Comparison of ENCODE assay signal across 21 cellular contexts in genomic region chr10:77085344-77085743, GRCh38.
"Had no signal": no experiment of that assay in that cellular context is flagged by ENCODE, and none has a peak within 500 bp of the region (broad histone marks: within the 10 kb centered on the region; RNA-seq: fewer than 3 reads in every experiment).

No MANE protein-coding gene starts in this region.

- ATAC-seq: K562 had no signal

- H3K4me3 ChIP-seq: K562 had no signal

- H3K36me3 Mint-ChIP-seq: IgD-negative memory B cell had no signal

- H3K27me3 Mint-ChIP-seq: IgD-negative memory B cell had no signal

- H3K27ac ChIP-seq: HL-60, KMS-11 had no signal

- H3K4me3 Mint-ChIP-seq: IgD-negative memory B cell had no signal

- H3K27ac Mint-ChIP-seq: IgD-negative memory B cell had no signal

- H3K9me3 ChIP-seq: SK-N-SH had no signal

- H3K9ac ChIP-seq: KMS-11, SK-N-SH had no signal

- H3K9me2 ChIP-seq: SK-N-SH had no signal

- H3K4me1 Mint-ChIP-seq: IgD-negative memory B cell had no signal

- H3K4me2 ChIP-seq: KMS-11, SK-N-SH had no signal

- DNase-seq: Kasumi-1, MM.1S, NCI-H1092 treated with DMSO at 0.1 percent for 48 hours, NCI-H1436, NCI-H187, NCI-H2029, NCI-H2081 treated with DMSO at 0.1 percent for 48 hours, NCI-H2171, NCI-H226, NCI-H446, NCI-H510A, NCI-H524 treated with DMSO at 0.1 percent for 48 hours, NCI-H69, NCI-H774, RPMI8226, SHP77, SK-N-SH had no signal

- H3K9me3 Mint-ChIP-seq: IgD-negative memory B cell had no signal
